In genomic region chr15:35777016-35777415, GRCh38 we compare ENCODE assay signal across 17 cellular contexts.
DNase-seq lines count a peak whose midpoint lies in the region; ATAC-seq and TF ChIP-seq lines count a peak whose summit lies in the region.
"Had no signal": no experiment of that assay in that cellular context is flagged by ENCODE, and none has a peak within 500 bp of the region (broad histone marks: within the 10 kb centered on the region; RNA-seq: fewer than 3 reads in every experiment).

No MANE protein-coding gene starts in this region.

- H3K9me3 Mint-ChIP-seq in mesothelial cell of epicardium: no peaks in the 10 kb centered on the region
- H3K9me3 Mint-ChIP-seq in activated CD8-positive, alpha-beta memory T cell treated with anti-CD3 and anti-CD28 coated beads, Interleukin-2, amount 10 ng/mL, durations not matched to agents 7 days and 5 days (ENCODE audit: low read depth): no peaks in the 10 kb centered on the region

- CTCF ChIA-PET in activated CD8-positive, alpha-beta memory T cell treated with anti-CD3 and anti-CD28 coated beads, Interleukin-2, amount 10 ng/mL, durations not matched to agents 7 days and 5 days (lab: Charles Lee): interaction anchor here (1.6 kb wide), 1 partner anchor 26 kb away, joined by 6 read pairs; no protein-coding TSS in a partner anchor

- no peaks in the 10 kb centered on the region for H3K36me3 ChIP-seq in smooth muscle cell (ENCODE audit: low read depth)

- ATAC-seq in activated CD8-positive, alpha-beta memory T cell treated with anti-CD3 and anti-CD28 coated beads, Interleukin-2, amount 10 ng/mL, durations not matched to agents 7 days and 5 days: no peak

- no peaks in the 10 kb centered on the region for H4K20me1 ChIP-seq in smooth muscle cell (ENCODE audit: low read depth)

- WGBS in smooth muscle cell (ENCODE audit: low lambda C conversion rate): 87% methylated on average over 9 of the region's 9 CpGs

- no peaks in the 10 kb centered on the region for H3K27me3 Mint-ChIP-seq in mesothelial cell of epicardium (ENCODE audit: low read depth)
- no peaks in the 10 kb centered on the region for H3K27me3 Mint-ChIP-seq in activated CD8-positive, alpha-beta memory T cell treated with anti-CD3 and anti-CD28 coated beads, Interleukin-2, amount 10 ng/mL, durations not matched to agents 7 days and 5 days

- no peak overlapping the region for H3K27ac Mint-ChIP-seq in mesothelial cell of epicardium
- no peak overlapping the region for H3K27ac Mint-ChIP-seq in activated CD8-positive, alpha-beta memory T cell treated with anti-CD3 and anti-CD28 coated beads, Interleukin-2, amount 10 ng/mL, durations not matched to agents 7 days and 5 days

- DNase-seq in NCI-H2107 treated with DMSO at 0.1 percent for 48 hours (lab: John Stamatoyannopoulos, UW; ENCODE audit: unreplicated experiment) (peak; percentile 1), NCI-H2107 (lab: John Stamatoyannopoulos, UW) (no peak), NCI-H1436 treated with DMSO at 0.1 percent for 48 hours (lab: John Stamatoyannopoulos, UW) (peak; percentile 52), NCI-H524 treated with DMSO at 0.1 percent for 48 hours (lab: John Stamatoyannopoulos, UW) (peak; percentile 32), retina (peak; percentile 70), mesothelial cell of epicardium (ENCODE audit: low spot score in 2 of 2, unreplicated experiment in 2 of 2) (no peak), smooth muscle cell (lab: John Stamatoyannopoulos, UW; ENCODE audit: unreplicated experiment) (no peak)
- DNase-seq in activated CD8-positive, alpha-beta memory T cell treated with anti-CD3 and anti-CD28 coated beads, Interleukin-2, amount 10 ng/mL, durations not matched to agents 7 days and 5 days: no peak
- DNase-seq: 8988T, C1 segment of cervical spinal cord, DMS 273 treated with DMSO at 0.1 percent for 48 hours, GF-D8, H7, NCI-H1048, NCI-H2029, SHP77 had no signal

- H3K4me3 ChIP-seq in smooth muscle cell: no peak overlapping the region

- H3K9ac ChIP-seq in smooth muscle cell (ENCODE audit: low read depth): no peak overlapping the region
- H3K9ac ChIP-seq: KMS-11 had no signal

- no peaks in the 10 kb centered on the region for H3K4me1 ChIP-seq in smooth muscle cell (ENCODE audit: low read depth)

- no peak overlapping the region for H3K4me2 ChIP-seq in smooth muscle cell
- H3K4me2 ChIP-seq: KMS-11 had no signal

- no peak for TF ChIP-seq CTCF in mesothelial cell of epicardium (IDR thresholded peaks at IDR 0.05; ENCODE audit: unreplicated experiment)
- no peak for TF ChIP-seq CTCF in smooth muscle cell (IDR thresholded peaks at IDR 0.05; ENCODE audit: borderline replicate concordance, insufficient read depth, poor library complexity, severe bottlenecking)

- H3K79me2 ChIP-seq in smooth muscle cell (ENCODE audit: low read depth): no peaks in the 10 kb centered on the region

- H3K4me1 Mint-ChIP-seq in mesothelial cell of epicardium: peaks cover 10% of the 10 kb centered on the region
- no peaks in the 10 kb centered on the region for H3K4me1 Mint-ChIP-seq in activated CD8-positive, alpha-beta memory T cell treated with anti-CD3 and anti-CD28 coated beads, Interleukin-2, amount 10 ng/mL, durations not matched to agents 7 days and 5 days

- H2AFZ ChIP-seq in smooth muscle cell (ENCODE audit: low read depth): no peak overlapping the region

- H3K27ac ChIP-seq in smooth muscle cell (ENCODE audit: low read depth): no peak overlapping the region
- H3K27ac ChIP-seq: KMS-11 had no signal

- H3K27me3 ChIP-seq in smooth muscle cell (ENCODE audit: low read depth): peaks cover 11% of the 10 kb centered on the region

- no peaks in the 10 kb centered on the region for H3K36me3 Mint-ChIP-seq in mesothelial cell of epicardium
- H3K36me3 Mint-ChIP-seq in activated CD8-positive, alpha-beta memory T cell treated with anti-CD3 and anti-CD28 coated beads, Interleukin-2, amount 10 ng/mL, durations not matched to agents 7 days and 5 days: no peaks in the 10 kb centered on the region

- H3K4me3 Mint-ChIP-seq in mesothelial cell of epicardium: no peak overlapping the region
- H3K4me3 Mint-ChIP-seq in activated CD8-positive, alpha-beta memory T cell treated with anti-CD3 and anti-CD28 coated beads, Interleukin-2, amount 10 ng/mL, durations not matched to agents 7 days and 5 days: no peak overlapping the region

- no peaks in the 10 kb centered on the region for H3F3A ChIP-seq in smooth muscle cell (ENCODE audit: low read depth)

- H3K9me3 ChIP-seq in smooth muscle cell (replicated peaks; ENCODE audit: low read depth): no peaks in the 10 kb centered on the region

Comparison
In these comparisons a context has a peak if more than half of its experiments do, and no peak if none do; other contexts are left out.
1. DNase-seq: peak in NCI-H2107 treated with DMSO at 0.1 percent for 48 hours (single experiment), NCI-H1436 treated with DMSO at 0.1 percent for 48 hours (single experiment), NCI-H524 treated with DMSO at 0.1 percent for 48 hours (single experiment) and retina (single experiment); none in NCI-H2107 (single experiment), mesothelial cell of epicardium (0 of 2), activated CD8-positive, alpha-beta memory T cell treated with anti-CD3 and anti-CD28 coated beads, Interleukin-2, amount 10 ng/mL, durations not matched to agents 7 days and 5 days (single experiment) and smooth muscle cell (single experiment).